Comparison of ENCODE assay signal across 18 cellular contexts in the genomic region with DNA sequence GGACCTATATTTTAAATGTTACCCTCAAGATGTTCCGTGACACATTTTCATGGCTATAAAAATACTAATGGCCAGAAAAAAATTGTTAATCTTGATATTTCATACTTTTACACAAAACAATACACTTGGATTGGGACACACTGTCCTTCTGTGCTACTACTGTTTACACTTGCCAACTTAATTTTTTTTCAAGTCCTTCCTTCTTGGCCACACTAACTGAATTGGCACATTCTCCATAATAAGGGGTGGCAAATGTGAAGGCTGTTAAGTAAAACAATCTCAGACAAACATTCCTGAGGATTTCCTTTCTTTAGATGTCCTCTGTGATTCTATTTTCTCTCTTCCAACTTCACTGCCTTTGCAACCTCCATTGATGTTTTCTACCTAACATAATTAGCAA.
"Had no signal": no experiment of that assay in that cellular context is flagged by ENCODE, and none has a peak within 500 bp of the region (broad histone marks: within the 10 kb centered on the region; RNA-seq: fewer than 3 reads in every experiment).

No MANE protein-coding gene starts in this region.

- H3K9me3 ChIP-seq: gastrocnemius medialis, mucosa of descending colon had no signal

- H3K36me3 ChIP-seq: esophagus muscularis mucosa, gastrocnemius medialis, heart right ventricle, left ventricle myocardium inferior had no signal

- H3K27me3 ChIP-seq: dorsolateral prefrontal cortex, esophagus muscularis mucosa, gastrocnemius medialis, heart right ventricle had no signal

- H3K4me1 ChIP-seq: esophagus muscularis mucosa, gastrocnemius medialis, heart right ventricle, left ventricle myocardium inferior had no signal

- H3K27ac ChIP-seq: coronary artery, dorsolateral prefrontal cortex, esophagus muscularis mucosa, gastrocnemius medialis, heart right ventricle, left ventricle myocardium inferior had no signal

- H3K27ac Mint-ChIP-seq: mesothelial cell of epicardium had no signal

- ATAC-seq: gastrocnemius medialis, heart right ventricle, left cardiac atrium, mucosa of descending colon had no signal

- H3K4me3 Mint-ChIP-seq: mesothelial cell of epicardium had no signal

- H3K4me3 ChIP-seq: coronary artery, dorsolateral prefrontal cortex, esophagus muscularis mucosa, gastrocnemius medialis, heart right ventricle, left ventricle myocardium inferior, mucosa of descending colon had no signal

- DNase-seq: dermis blood vessel endothelial cell; dorsolateral prefrontal cortex; effector CD4-positive, alpha-beta T cell; effector memory CD4-positive, alpha-beta T cell; foreskin fibroblast; foreskin melanocyte; gastrocnemius medialis; glutamatergic neuron; head of caudate nucleus; heart right ventricle; hippocampal formation; left cardiac atrium; left ventricle myocardium inferior; mesenchymal stem cell; mucosa of descending colon had no signal
